Comparison of ENCODE assay signal across 15 cellular contexts in genomic region chr2:69692424-69692823, GRCh38. TPM values are rescaled to one million over a fixed set of nuclear protein-coding genes. Genes with fewer than 3 reads are reported as not detected.
A peak's percentile ranks its signal among the peaks of the same experiment; 100 is the strongest.
DNase-seq lines count a peak whose midpoint lies in the region; ATAC-seq and TF ChIP-seq lines count a peak whose summit lies in the region.
"Had no signal": no experiment of that assay in that cellular context is flagged by ENCODE, and none has a peak within 500 bp of the region (broad histone marks: within the 10 kb centered on the region; RNA-seq: fewer than 3 reads in every experiment).

No MANE protein-coding gene starts in this region.

- no peak for TF ChIP-seq CTCF in mammary epithelial cell (conservative IDR thresholded peaks at IDR 0.05 in 1 of 2, IDR thresholded peaks at IDR 0.05 in 1 of 2; ENCODE audit: extremely low read depth in 1 of 2, insufficient read depth in 1 of 2, low read depth in 1 of 2, low read length in 2 of 2)
- no peak for TF ChIP-seq CTCF in breast epithelium (IDR thresholded peaks at IDR 0.05)
- no peak for TF ChIP-seq CTCF in fibroblast of lung (conservative IDR thresholded peaks at IDR 0.05 in 1 of 2, IDR thresholded peaks at IDR 0.05 in 1 of 2; ENCODE audit: low read depth in 1 of 2, low read length in 2 of 2)

- H3K4me3 ChIP-seq in mammary epithelial cell (replicated peaks in 1 of 3; ENCODE audit: insufficient read depth in 1 of 3, low read depth in 2 of 3, low read length in 3 of 3) (no peak overlapping the region), breast epithelium (no peak overlapping the region), fibroblast of lung (replicated peaks in 1 of 4; ENCODE audit: control extremely low read depth in 1 of 4, insufficient read depth in 1 of 4, low read depth in 3 of 4, low read length in 4 of 4) (no peak overlapping the region)
- H3K4me3 ChIP-seq: GM12878, prostate gland, suprapubic skin had no signal

- H3K4me1 ChIP-seq in mammary epithelial cell (ENCODE audit: insufficient read depth, low read length) (peaks cover 9% of the 10 kb centered on the region), breast epithelium (no peaks in the 10 kb centered on the region), fibroblast of lung (ENCODE audit: control insufficient read depth, extremely low read depth, insufficient read depth, low read length) (peaks cover 19% of the 10 kb centered on the region)
- H3K4me1 ChIP-seq: prostate gland had no signal

- 97% methylated on average over 2 of the region's 2 CpGs for WGBS in mammary epithelial cell (ENCODE audit: low coverage, missing lambda C conversion rate)

- intact Hi-C loops in mammary epithelial cell (cut with micrococcal nuclease) = no loop called here
- intact Hi-C loops in breast epithelium (cut with DNase I; ENCODE audit: low total_unique reads) = no loop called here

- in situ Hi-C loops in mammary epithelial cell (cut with MboI; ENCODE audit: low sequenced_read_pairs in 2 of 2) = no loop called here

- H3K27ac ChIP-seq in mammary epithelial cell (ENCODE audit: insufficient read depth, low read depth, low read length) = no peak overlapping the region
- no peak overlapping the region for H3K27ac ChIP-seq in breast epithelium
- H3K27ac ChIP-seq in fibroblast of lung (ENCODE audit: insufficient read depth, low read length) = no peak overlapping the region
- H3K27ac ChIP-seq: prostate gland, suprapubic skin had no signal

- H2AFZ ChIP-seq in mammary epithelial cell (ENCODE audit: low read depth, low read length) = no peak overlapping the region
- no peak overlapping the region for H2AFZ ChIP-seq in fibroblast of lung (ENCODE audit: low read length)

- BruUV-seq in mammary epithelial cell (replicated peaks; lab: Mats Ljungman, UMichigan) = no TSS peak

- dilution Hi-C loops in mammary epithelial cell (cut with HindIII; ENCODE audit: low sequenced_read_pairs) = no loop called here

- TF ChIP-seq POLR2A in breast epithelium (IDR thresholded peaks at IDR 0.05) = no peak

- H3K36me3 ChIP-seq in mammary epithelial cell (ENCODE audit: insufficient read depth, low read length) (no peaks in the 10 kb centered on the region), breast epithelium (no peaks in the 10 kb centered on the region), fibroblast of lung (ENCODE audit: control insufficient read depth, insufficient read depth, low read length) (no peaks in the 10 kb centered on the region)
- H3K36me3 ChIP-seq: prostate gland, suprapubic skin had no signal

- no peaks in the 10 kb centered on the region for H4K20me1 ChIP-seq in mammary epithelial cell (ENCODE audit: insufficient read depth, low read length)
- H4K20me1 ChIP-seq in fibroblast of lung (ENCODE audit: control insufficient read depth, extremely low read depth, insufficient read depth, low read length) = no peaks in the 10 kb centered on the region

- CTCF ChIA-PET in mammary epithelial cell (lab: Charles Lee; ENCODE audit: low non-redundant PET) = no interaction called here

- H3K4me2 ChIP-seq in mammary epithelial cell (ENCODE audit: insufficient read depth, low read depth, low read length) (no peak overlapping the region), fibroblast of lung (ENCODE audit: extremely low read depth, insufficient read depth, low read length) (no peak overlapping the region)

- no peaks in the 10 kb centered on the region for H3K79me2 ChIP-seq in mammary epithelial cell (ENCODE audit: insufficient read depth, low read length)
- no peaks in the 10 kb centered on the region for H3K79me2 ChIP-seq in fibroblast of lung (ENCODE audit: control insufficient read depth, insufficient read depth, low read length)

- H3K27me3 ChIP-seq in mammary epithelial cell (ENCODE audit: insufficient read depth, low read length) (no peaks in the 10 kb centered on the region), breast epithelium (no peaks in the 10 kb centered on the region), fibroblast of lung (ENCODE audit: control insufficient read depth, insufficient read depth, low read length) (no peaks in the 10 kb centered on the region)
- H3K27me3 ChIP-seq: suprapubic skin had no signal

- DNase-seq in mammary epithelial cell = peak; percentile 33
- no peak for DNase-seq in breast epithelium (ENCODE audit: low spot score in 2 of 2)
- DNase-seq in fibroblast of lung (ENCODE audit: low read depth in 2 of 2) = peak; percentile 28 to 81
- no peak for DNase-seq in H4 (ENCODE audit: low spot score)
- no peak for DNase-seq in NCI-H2029 treated with DMSO at 0.1 percent for 48 hours (lab: John Stamatoyannopoulos, UW)
- DNase-seq: activated CD4-positive, alpha-beta T cell treated with anti-CD3 and anti-CD28 coated beads, Interleukin-2, amount 50 U/mL, for 4 hours; DMS153; left colon; NCI-H748 treated with DMSO at 0.1 percent for 48 hours had no signal

- ATAC-seq in SK-N-SH treated with all-trans-retinoic acid at 6 μM for 48 hours (peak; percentile 67), GM18873 (IDR thresholded peaks at IDR 0.05; ENCODE audit: low FRiP score, unreplicated experiment) (no peak), GM19023 (IDR thresholded peaks at IDR 0.05; ENCODE audit: unreplicated experiment) (no peak)
- ATAC-seq: left colon had no signal

- H3K9ac ChIP-seq in mammary epithelial cell (ENCODE audit: insufficient read depth, low read length) (no peak overlapping the region), fibroblast of lung (ENCODE audit: insufficient read depth, low read length) (no peak overlapping the region)

- no peaks in the 10 kb centered on the region for H3K9me3 ChIP-seq in mammary epithelial cell (replicated peaks; ENCODE audit: insufficient read depth, low read length)
- H3K9me3 ChIP-seq in breast epithelium = no peaks in the 10 kb centered on the region
- H3K9me3 ChIP-seq in fibroblast of lung (ENCODE audit: control insufficient read depth, insufficient read depth, low read depth, low read length) = no peaks in the 10 kb centered on the region
- H3K9me3 ChIP-seq: prostate gland, suprapubic skin had no signal

TF ChIP-seq in SK-N-SH treated with all-trans-retinoic acid at 6 μM for 48 hours, 23 proteins besides CTCF, POLR2A, EP300 and RAD21 (continues in another document):
- TF ChIP-seq TCF4 (CRISPR knock-in tag; IDR thresholded peaks at IDR 0.05; ENCODE audit: borderline replicate concordance) = no peak
- TF ChIP-seq OSR1 (CRISPR knock-in tag; IDR thresholded peaks at IDR 0.05) = no peak
- no peak for TF ChIP-seq ZC3H10 (CRISPR knock-in tag; IDR thresholded peaks at IDR 0.05)
- no peak for TF ChIP-seq ZNF565 (CRISPR knock-in tag; conservative IDR thresholded peaks at IDR 0.05; ENCODE audit: low read depth)
- no peak for TF ChIP-seq TSHZ2 (CRISPR knock-in tag; IDR thresholded peaks at IDR 0.05)
- no peak for TF ChIP-seq SNAI2 (CRISPR knock-in tag; IDR thresholded peaks at IDR 0.05)
- TF ChIP-seq ZFP30 (CRISPR knock-in tag; IDR thresholded peaks at IDR 0.05) = no peak
- no peak for TF ChIP-seq CREB5 (CRISPR knock-in tag; IDR thresholded peaks at IDR 0.05; ENCODE audit: low read depth)
- TF ChIP-seq ZNF70 (CRISPR knock-in tag; IDR thresholded peaks at IDR 0.05) = no peak
- no peak for TF ChIP-seq PPARA (CRISPR knock-in tag; IDR thresholded peaks at IDR 0.05; ENCODE audit: borderline replicate concordance)

RNA-seq across cellular contexts. Expression of gene AAK1, which starts 48.9 kb away (rescaled TPM):
- 10 to 100 TPM; 86.2 to 97.0 TPM for total RNA-seq in mammary epithelial cell
- polyA plus RNA-seq in mammary epithelial cell = 27.9 TPM
- 137 TPM for polyA minus RNA-seq in mammary epithelial cell
- 10 to 100 TPM; 37.9 to 54.0 (median 44.9) TPM for total RNA-seq in breast epithelium
- 21.1 and 45.7 TPM in 2 replicates for total RNA-seq in fibroblast of lung
- polyA plus RNA-seq in fibroblast of lung = 43.5 and 49.1 TPM in 2 replicates
- polyA plus RNA-seq in fibroblast of lung (2012) = 31.3 and 38.4 TPM in 2 replicates
- polyA minus RNA-seq in fibroblast of lung (ENCODE audit: low replicate concordance) = 71.8 and 72.8 TPM in 2 replicates
- 11.5 and 19.8 TPM in 2 replicates for total RNA-seq in H4 (2014; rRNA removed; shearing (Covaris generic))

RNA-seq across cellular contexts. Expression of gene ANXA4, which starts 49.5 kb away (rescaled TPM):
- total RNA-seq in mammary epithelial cell (100 to 1,000 TPM in 1 of 2 donors, 10 to 100 TPM in 1; 71.0 to 147 TPM), breast epithelium (10 to 100 TPM; 61.6 to 77.1 (median 65.6) TPM), fibroblast of lung (106 and 114 TPM in 2 replicates)
- polyA plus RNA-seq in mammary epithelial cell (148 TPM), fibroblast of lung (98.4 and 106 TPM in 2 replicates)
- polyA minus RNA-seq in mammary epithelial cell (222 TPM), fibroblast of lung (ENCODE audit: low replicate concordance) (148 and 171 TPM in 2 replicates)
- 162 and 163 TPM in 2 replicates for polyA plus RNA-seq in fibroblast of lung (2012)
- total RNA-seq in H4 (2014; rRNA removed; shearing (Covaris generic)) = 9.8 and 19.8 TPM in 2 replicates

Comparison
In these comparisons a context has a peak if more than half of its experiments do, and no peak if none do; other contexts are left out.
1. DNase-seq: peak in mammary epithelial cell (single experiment) and fibroblast of lung (2 of 2); none in breast epithelium (0 of 2), H4 (single experiment) and NCI-H2029 treated with DMSO at 0.1 percent for 48 hours (single experiment).